In genomic region chrX:47189906-47190305, GRCh38 we compare ENCODE assay signal across 9 cellular contexts. TPM values are rescaled to one million over a fixed set of nuclear protein-coding genes. Genes with fewer than 3 reads are reported as not detected.
DNase-seq lines count a peak whose midpoint lies in the region; ATAC-seq, FAIRE-seq and TF ChIP-seq lines count a peak whose summit lies in the region.
"Had no signal": no experiment of that assay in that cellular context is flagged by ENCODE, and none has a peak within 500 bp of the region (broad histone marks: within the 10 kb centered on the region; RNA-seq: fewer than 3 reads in every experiment).

No MANE protein-coding gene starts in this region.

- no peaks in the 10 kb centered on the region for H3K36me3 ChIP-seq in MM.1S (replicated peaks; ENCODE audit: insufficient read depth, low read length)

- no peaks in the 10 kb centered on the region for H3K9me3 ChIP-seq in A549
- H3K9me3 ChIP-seq in MM.1S (replicated peaks; ENCODE audit: insufficient read depth, low read length): no peaks in the 10 kb centered on the region
- H3K9me3 ChIP-seq: SJSA1 had no signal

- no peak for DNase-seq in A549 (ENCODE audit: low read depth in 1 of 2, low spot score in 1 of 2)
- DNase-seq in GM19239 (ENCODE audit: insufficient read length, low spot score): no peak
- DNase-seq in MM.1S: no peak
- peak; percentile 11 for DNase-seq in choroid plexus epithelial cell (ENCODE audit: low read depth)
- no peak for DNase-seq in inferior parietal cortex (ENCODE audit: extremely low spot score)
- no peak for DNase-seq in NCI-H2081 treated with DMSO at 0.1 percent for 48 hours (lab: John Stamatoyannopoulos, UW)

- no peak for TF ChIP-seq CTCF in A549 (IDR thresholded peaks at IDR 0.05)
- TF ChIP-seq CTCF in MM.1S (IDR thresholded peaks at IDR 0.05; ENCODE audit: low read length): no peak
- no peak for TF ChIP-seq CTCF in choroid plexus epithelial cell (conservative IDR thresholded peaks at IDR 0.05; ENCODE audit: low read depth, low read length)

- H3K27ac ChIP-seq in A549: no peak overlapping the region; a peak in 1 of 6 replicates
- H3K27ac ChIP-seq in MM.1S (ENCODE audit: low read length): no peak overlapping the region

- no peak for TF ChIP-seq RAD21 in A549 (conservative IDR thresholded peaks at IDR 0.05 in 1 of 2, IDR thresholded peaks at IDR 0.05 in 1 of 2)

- no peak for ATAC-seq in A549
- no peak for ATAC-seq in HG02981 (IDR thresholded peaks at IDR 0.05; ENCODE audit: unreplicated experiment)
- no peak for ATAC-seq in HG02678 (IDR thresholded peaks at IDR 0.05; ENCODE audit: unreplicated experiment)

- FAIRE-seq in A549 (lab: Jason Lieb, UNC): no peak
- peak; percentile 18 for FAIRE-seq in GM19239 (lab: Jason Lieb, UNC)

- CTCF ChIA-PET in A549 (lab: Yijun Ruan, JAX): interaction anchor here (1.2 to 3.0 kb wide), 2 partner anchors 45 to 195 kb away, joined by 4 to 16 read pairs; partner anchors contain the start of gene RBM10

- POLR2A ChIA-PET in A549 (lab: Yijun Ruan, JAX): interaction anchor here (1.2 to 1.4 kb wide), 2 partner anchors 43 to 292 kb away, joined by 4 read pairs; no protein-coding TSS in a partner anchor

- H4K20me1 ChIP-seq in MM.1S (ENCODE audit: insufficient read depth, low read length): no peaks in the 10 kb centered on the region

- peaks cover 21% of the 10 kb centered on the region for H3K79me2 ChIP-seq in MM.1S (ENCODE audit: low read length)

- WGBS in A549 (ENCODE audit: missing lambda C conversion rate): 90% methylated on average over 16 of the region's 19 CpGs

- H3K27me3 ChIP-seq in MM.1S (replicated peaks; ENCODE audit: insufficient read depth, low read length): no peaks in the 10 kb centered on the region
- H3K27me3 ChIP-seq: SJSA1 had no signal

- TF ChIP-seq POLR2A in A549 (IDR thresholded peaks at IDR 0.05; ENCODE audit: low read length): no peak

- H2AFZ ChIP-seq in MM.1S (ENCODE audit: low read length): 0 out of 2 replicates have a peak overlapping the region, but pooled peaks have one; percentile 49

- no peak overlapping the region for H3K9ac ChIP-seq in MM.1S (ENCODE audit: low read length)

- H3K4me1 ChIP-seq in A549 (peaks cover 8% of the 10 kb centered on the region; the same call in 1 of the 3 replicates), MM.1S (ENCODE audit: low read length) (0 out of 2 replicates have a peak, but pooled peaks cover 5% of the 10 kb centered on the region)

- H3K4me2 ChIP-seq in A549 (peak overlapping the region; percentile 86), MM.1S (ENCODE audit: low read depth, low read length) (no peak overlapping the region)

- TF ChIP-seq EP300 in A549 (IDR thresholded peaks at IDR 0.05): no peak

- H3F3A ChIP-seq in MM.1S (ENCODE audit: insufficient read depth, low read length): peaks cover 25% of the 10 kb centered on the region

- H3K4me3 ChIP-seq in A549 (no peak overlapping the region), MM.1S (ENCODE audit: low read length) (no peak overlapping the region), choroid plexus epithelial cell (ENCODE audit: low read depth, low read length) (no peak overlapping the region)

- no peaks in the 10 kb centered on the region for H3K9me2 ChIP-seq in MM.1S (replicated peaks; ENCODE audit: insufficient read depth, low read length)

TF ChIP-seq in A549, 52 proteins besides CTCF, POLR2A, EP300 and RAD21:
- TF ChIP-seq ELK1 (IDR thresholded peaks at IDR 0.05; ENCODE audit: low read depth, low read length): no peak
- TF ChIP-seq NPAS2 (CRISPR knock-in tag; IDR thresholded peaks at IDR 0.05; ENCODE audit: borderline replicate concordance): no peak
- no peak for TF ChIP-seq CHD2 (IDR thresholded peaks at IDR 0.05; ENCODE audit: low read length, partially characterized antibody)
- TF ChIP-seq POLR2AphosphoS2 (conservative IDR thresholded peaks at IDR 0.05; ENCODE audit: low read length): no peak
- TF ChIP-seq TP53 (CRISPR knock-in tag; IDR thresholded peaks at IDR 0.05): no peak
- no peak for TF ChIP-seq ATOH8 (CRISPR knock-in tag; IDR thresholded peaks at IDR 0.05; ENCODE audit: low read depth)
- TF ChIP-seq GATA3 (IDR thresholded peaks at IDR 0.05; ENCODE audit: borderline replicate concordance): no peak
- no peak for TF ChIP-seq PHF8 (IDR thresholded peaks at IDR 0.05; ENCODE audit: borderline replicate concordance, low read depth)
- TF ChIP-seq HOXB13 (CRISPR knock-in tag; IDR thresholded peaks at IDR 0.05; ENCODE audit: low read depth): no peak
- no peak for TF ChIP-seq KDM5A (IDR thresholded peaks at IDR 0.05)
- no peak for TF ChIP-seq CBX8 (IDR thresholded peaks at IDR 0.05)
- TF ChIP-seq E2F6 (IDR thresholded peaks at IDR 0.05; ENCODE audit: borderline replicate concordance, low read depth): no peak
- TF ChIP-seq HES2 (IDR thresholded peaks at IDR 0.05): no peak
- no peak for TF ChIP-seq EHF (CRISPR knock-in tag; IDR thresholded peaks at IDR 0.05)
- TF ChIP-seq JUNB (IDR thresholded peaks at IDR 0.05): no peak
- TF ChIP-seq ZFP36 (IDR thresholded peaks at IDR 0.05; ENCODE audit: borderline replicate concordance, partially characterized antibody): no peak
- TF ChIP-seq HOXA7 (CRISPR knock-in tag; IDR thresholded peaks at IDR 0.05): no peak
- TF ChIP-seq ESRRA (IDR thresholded peaks at IDR 0.05; ENCODE audit: borderline replicate concordance, low read length): no peak
- no peak for TF ChIP-seq FOSL2 (IDR thresholded peaks at IDR 0.05)
- no peak for TF ChIP-seq FOSL2 (CRISPR knock-in tag; IDR thresholded peaks at IDR 0.05)
- no peak for TF ChIP-seq HDAC2 (IDR thresholded peaks at IDR 0.05)

RNA-seq across cellular contexts. Expression of gene UBA1, which starts 3.7 kb away (rescaled TPM):
- polyA plus RNA-seq in A549 (2011; rRNA removed) (160 and 192 TPM in 2 replicates), A549 (2017; fragmentation: RNase III; extraction: RNeasy Plus Mini Kit Qiagen cat#74134 plus additional on column Dnase treatment) (188 to 196 TPM (median 192 TPM) in 3 replicates)
- 266 and 294 TPM in 2 replicates for polyA plus RNA-seq in A549 (2012; cell fraction: cytosol; rRNA removed)
- 588 and 645 TPM in 2 replicates for polyA plus RNA-seq in A549 (2012; cell fraction: nucleus; rRNA removed)
- polyA minus RNA-seq in A549 (2011; rRNA and poly(A)+ RNA removed): 293 and 297 TPM in 2 replicates

RNA-seq across cellular contexts. Expression of gene CDK16, which starts 28.6 kb away (rescaled TPM):
- polyA plus RNA-seq in A549 (2011; rRNA removed) (111 and 121 TPM in 2 replicates), A549 (2017; fragmentation: RNase III; extraction: RNeasy Plus Mini Kit Qiagen cat#74134 plus additional on column Dnase treatment) (101 to 115 TPM (median 105 TPM) in 3 replicates)
- 141 and 147 TPM in 2 replicates for polyA plus RNA-seq in A549 (2012; cell fraction: cytosol; rRNA removed)
- polyA plus RNA-seq in A549 (2012; cell fraction: nucleus; rRNA removed): 280 and 320 TPM in 2 replicates
- polyA minus RNA-seq in A549 (2011; rRNA and poly(A)+ RNA removed): 268 and 280 TPM in 2 replicates

RNA-seq across cellular contexts. Expression of gene USP11, which starts 42.9 kb away (rescaled TPM):
- polyA plus RNA-seq in A549 (2011; rRNA removed) (35.6 and 36.6 TPM in 2 replicates), A549 (2017; fragmentation: RNase III; extraction: RNeasy Plus Mini Kit Qiagen cat#74134 plus additional on column Dnase treatment) (43.5 to 53.3 TPM (median 50.0 TPM) in 3 replicates)
- 22.2 and 25.4 TPM in 2 replicates for polyA plus RNA-seq in A549 (2012; cell fraction: cytosol; rRNA removed)
- 74.3 and 83.3 TPM in 2 replicates for polyA plus RNA-seq in A549 (2012; cell fraction: nucleus; rRNA removed)
- 122 and 133 TPM in 2 replicates for polyA minus RNA-seq in A549 (2011; rRNA and poly(A)+ RNA removed)

RNA-seq across cellular contexts. Expression of gene RBM10, which starts 44.9 kb away (rescaled TPM):
- 16.4 and 21.1 TPM in 2 replicates for polyA plus RNA-seq in A549 (2011; rRNA removed)
- polyA plus RNA-seq in A549 (2012; cell fraction: cytosol; rRNA removed): 44.2 and 54.6 TPM in 2 replicates
- 78.7 and 100 TPM in 2 replicates for polyA plus RNA-seq in A549 (2012; cell fraction: nucleus; rRNA removed)
- 29.8 to 35.2 TPM (median 33.0 TPM) in 3 replicates for polyA plus RNA-seq in A549 (2017; fragmentation: RNase III; extraction: RNeasy Plus Mini Kit Qiagen cat#74134 plus additional on column Dnase treatment)
- 24.2 and 34.9 TPM in 2 replicates for polyA minus RNA-seq in A549 (2011; rRNA and poly(A)+ RNA removed)

RNA-seq across cellular contexts. Expression of gene NDUFB11, which starts 45.4 kb away (rescaled TPM):
- polyA plus RNA-seq in A549 (2011; rRNA removed): 84.5 and 101 TPM in 2 replicates
- polyA plus RNA-seq in A549 (2012; cell fraction: cytosol; rRNA removed): 174 and 203 TPM in 2 replicates
- polyA plus RNA-seq in A549 (2012; cell fraction: nucleus; rRNA removed): 101 and 116 TPM in 2 replicates
- polyA plus RNA-seq in A549 (2017; fragmentation: RNase III; extraction: RNeasy Plus Mini Kit Qiagen cat#74134 plus additional on column Dnase treatment): 139 to 147 TPM (median 145 TPM) in 3 replicates
- 77.5 and 105 TPM in 2 replicates for polyA minus RNA-seq in A549 (2011; rRNA and poly(A)+ RNA removed)
